Comparison of ENCODE assay signal across 34 cellular contexts in the genomic region with DNA sequence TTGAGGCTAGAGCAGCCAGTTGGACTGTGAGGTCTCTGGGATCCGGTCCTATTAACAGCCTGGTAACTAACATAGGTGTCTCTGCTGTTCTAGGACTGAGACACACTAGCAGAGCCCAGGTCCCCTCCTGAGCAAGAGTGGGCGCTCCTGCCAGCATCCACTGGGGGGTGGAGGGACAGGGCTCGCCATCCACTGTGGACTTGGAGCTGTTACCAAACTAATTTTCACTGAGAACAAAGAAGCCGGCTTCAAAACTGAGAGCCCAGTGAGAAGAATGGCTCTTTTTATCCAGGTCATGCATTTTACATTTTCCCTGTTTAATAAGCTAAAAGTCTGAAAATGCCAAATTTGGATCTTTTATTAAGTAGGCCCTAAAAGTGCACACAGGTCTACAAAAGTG.
"Had no signal": no experiment of that assay in that cellular context is flagged by ENCODE, and none has a peak within 500 bp of the region (broad histone marks: within the 10 kb centered on the region; RNA-seq: fewer than 3 reads in every experiment).

No MANE protein-coding gene starts in this region.

- H3K4me3 Mint-ChIP-seq: activated B cell treated with CpG ODN at 0.5 μM for 24 hours; activated CD4-positive, alpha-beta memory T cell treated with anti-CD3 and anti-CD28 coated beads for 36 hours; activated CD8-positive, alpha-beta memory T cell treated with anti-CD3 and anti-CD28 coated beads, Interleukin-2, amount 10 ng/mL, durations not matched to agents 7 days and 5 days; activated naive CD8-positive, alpha-beta T cell treated with anti-CD3 and anti-CD28 coated beads for 36 hours had no signal

- H3K27ac ChIP-seq: cardiac muscle cell, PC-9, RWPE1, VCaP had no signal

- H3K36me3 Mint-ChIP-seq: activated CD4-positive, alpha-beta memory T cell treated with anti-CD3 and anti-CD28 coated beads for 36 hours; activated CD8-positive, alpha-beta memory T cell treated with anti-CD3 and anti-CD28 coated beads, Interleukin-2, amount 10 ng/mL, durations not matched to agents 7 days and 5 days; activated naive CD8-positive, alpha-beta T cell treated with anti-CD3 and anti-CD28 coated beads for 36 hours had no signal

- H2AFZ ChIP-seq: PC-9 had no signal

- H3K4me3 ChIP-seq: cardiac muscle cell, K562, PC-9 had no signal

- H3K36me3 ChIP-seq: cardiac muscle cell had no signal

- H3K4me2 ChIP-seq: PC-9 had no signal

- H3K27me3 Mint-ChIP-seq: activated B cell treated with CpG ODN at 0.5 μM for 24 hours; activated CD4-positive, alpha-beta memory T cell treated with anti-CD3 and anti-CD28 coated beads for 36 hours; activated CD8-positive, alpha-beta memory T cell treated with anti-CD3 and anti-CD28 coated beads, Interleukin-2, amount 10 ng/mL, durations not matched to agents 7 days and 5 days had no signal

- H3K27ac Mint-ChIP-seq: activated B cell treated with CpG ODN at 0.5 μM for 24 hours; activated CD4-positive, alpha-beta memory T cell treated with anti-CD3 and anti-CD28 coated beads for 36 hours; activated CD8-positive, alpha-beta memory T cell treated with anti-CD3 and anti-CD28 coated beads, Interleukin-2, amount 10 ng/mL, durations not matched to agents 7 days and 5 days; activated naive CD8-positive, alpha-beta T cell treated with anti-CD3 and anti-CD28 coated beads for 36 hours had no signal

- H3K27me3 ChIP-seq: cardiac muscle cell had no signal

- H3K4me1 Mint-ChIP-seq: activated B cell treated with CpG ODN at 0.5 μM for 24 hours; activated CD8-positive, alpha-beta memory T cell treated with anti-CD3 and anti-CD28 coated beads, Interleukin-2, amount 10 ng/mL, durations not matched to agents 7 days and 5 days; activated naive CD8-positive, alpha-beta T cell treated with anti-CD3 and anti-CD28 coated beads for 36 hours had no signal

- DNase-seq: activated B cell treated with CpG ODN at 0.5 μM for 24 hours; activated CD4-positive, alpha-beta memory T cell treated with anti-CD3 and anti-CD28 coated beads for 36 hours; activated CD4-positive, alpha-beta T cell treated with anti-CD3 and anti-CD28 coated beads for 4 hours; activated CD4-positive, alpha-beta T cell treated with anti-CD3 and anti-CD28 coated beads, Interleukin-2, amount 50 U/mL, for 1 hour; activated CD4-positive, CD25-positive, alpha-beta regulatory T cell treated with anti-CD3 and anti-CD28 coated beads, Interleukin-2, amount 50 U/mL, for 72 hours; activated CD8-positive, alpha-beta memory T cell treated with anti-CD3 and anti-CD28 coated beads for 24 hours; activated CD8-positive, alpha-beta memory T cell treated with anti-CD3 and anti-CD28 coated beads, Interleukin-2, amount 10 ng/mL, durations not matched to agents 7 days and 5 days; activated CD8-positive, alpha-beta memory T cell treated with anti-CD3 and anti-CD28 coated beads, Interleukin-2, amount 50 U/mL, for 48 hours; activated effector memory CD4-positive, alpha-beta T cell treated with Interleukin-2 at 50 U/mL for 16 hours; activated naive CD4-positive, alpha-beta T cell treated with anti-CD3 and anti-CD28 coated beads, Interleukin-2, amount 50 U/mL, for 16 hours; activated naive CD8-positive, alpha-beta T cell treated with anti-CD3 and anti-CD28 coated beads for 36 hours; activated T-cell treated with anti-CD3 and anti-CD28 coated beads, Interleukin-2, amount 50 U/mL, for 48 hours; amniotic stem cell; aorta; NCI-H1092 treated with DMSO at 0.1 percent for 48 hours; NCI-H1417; NCI-H146; NCI-H187; NCI-H2029 treated with DMSO at 0.1 percent for 48 hours; NCI-H2107; NCI-H2171; NCI-H510A; NCI-H526; NCI-H748 treated with DMSO at 0.1 percent for 48 hours; PC-9; Right ventricle myocardium superior; SW 1271; T-helper 1 cell; T-helper 2 cell; T-helper 9 cell had no signal
